In the genomic region with DNA sequence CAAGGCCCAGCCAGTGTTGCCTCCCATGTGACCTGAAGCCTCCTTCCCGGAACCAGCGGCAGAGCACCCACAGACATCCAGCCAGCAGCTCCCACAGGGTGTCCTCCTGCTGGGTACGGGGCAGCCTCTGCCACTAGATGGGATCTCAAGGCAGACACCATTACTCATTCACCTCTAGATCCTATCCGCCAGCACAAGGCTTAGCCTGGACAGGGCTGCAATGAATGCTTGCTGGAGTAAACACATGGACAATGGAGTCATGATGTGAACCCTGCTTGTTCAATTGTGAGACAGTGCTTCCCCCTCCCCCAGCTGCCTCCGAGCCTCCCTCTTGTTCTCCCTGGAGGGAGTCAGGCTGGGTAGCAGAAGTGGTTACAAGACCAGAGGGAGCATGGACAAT, we compare ENCODE assay signal across 17 cellular contexts.
"Had no signal": no experiment of that assay in that cellular context is flagged by ENCODE, and none has a peak within 500 bp of the region (broad histone marks: within the 10 kb centered on the region; RNA-seq: fewer than 3 reads in every experiment).

No MANE protein-coding gene starts in this region.

- ATAC-seq: activated naive CD8-positive, alpha-beta T cell treated with anti-CD3 and anti-CD28 coated beads, Interleukin-2, amount 50 U/mL, for 24 hours; foreskin keratinocyte; left lung; pancreas; stimulated activated naive B cell treated with anti-CD40 and anti-IgM and Interleukin-4, amounts not matched to agents 10 μg/mL and 1 μg/mL and 100 μg/mL, for 72 hours; T-cell had no signal

- H3K4me1 Mint-ChIP-seq: activated B cell treated with CpG ODN at 0.5 μM for 24 hours; activated naive CD4-positive, alpha-beta T cell treated with anti-CD3 and anti-CD28 coated beads, Interleukin-2, amount 10 ng/mL, durations not matched to agents 7 days and 5 days; activated naive CD8-positive, alpha-beta T cell treated with anti-CD3 and anti-CD28 coated beads, Interleukin-2, amount 50 U/mL, for 24 hours; central memory CD8-positive, alpha-beta T cell; stimulated activated naive B cell treated with anti-CD40 and anti-IgM and Interleukin-4, amounts not matched to agents 10 μg/mL and 1 μg/mL and 100 μg/mL, for 72 hours; T-cell had no signal

- H3K9me3 Mint-ChIP-seq: activated B cell treated with CpG ODN at 0.5 μM for 24 hours; activated naive CD4-positive, alpha-beta T cell treated with anti-CD3 and anti-CD28 coated beads, Interleukin-2, amount 10 ng/mL, durations not matched to agents 7 days and 5 days; activated naive CD8-positive, alpha-beta T cell treated with anti-CD3 and anti-CD28 coated beads, Interleukin-2, amount 50 U/mL, for 24 hours; central memory CD8-positive, alpha-beta T cell; endodermal cell; stimulated activated naive B cell treated with anti-CD40 and anti-IgM and Interleukin-4, amounts not matched to agents 10 μg/mL and 1 μg/mL and 100 μg/mL, for 72 hours; T-cell had no signal

- H3K27ac Mint-ChIP-seq: activated B cell treated with CpG ODN at 0.5 μM for 24 hours; activated naive CD4-positive, alpha-beta T cell treated with anti-CD3 and anti-CD28 coated beads, Interleukin-2, amount 10 ng/mL, durations not matched to agents 7 days and 5 days; activated naive CD8-positive, alpha-beta T cell treated with anti-CD3 and anti-CD28 coated beads, Interleukin-2, amount 50 U/mL, for 24 hours; endodermal cell; stimulated activated naive B cell treated with anti-CD40 and anti-IgM and Interleukin-4, amounts not matched to agents 10 μg/mL and 1 μg/mL and 100 μg/mL, for 72 hours; T-cell had no signal

- H3K27me3 Mint-ChIP-seq: activated B cell treated with CpG ODN at 0.5 μM for 24 hours; activated naive CD8-positive, alpha-beta T cell treated with anti-CD3 and anti-CD28 coated beads, Interleukin-2, amount 50 U/mL, for 24 hours; central memory CD8-positive, alpha-beta T cell; stimulated activated naive B cell treated with anti-CD40 and anti-IgM and Interleukin-4, amounts not matched to agents 10 μg/mL and 1 μg/mL and 100 μg/mL, for 72 hours; T-cell had no signal

- H3K4me3 Mint-ChIP-seq: activated B cell treated with CpG ODN at 0.5 μM for 24 hours; activated naive CD4-positive, alpha-beta T cell treated with anti-CD3 and anti-CD28 coated beads, Interleukin-2, amount 10 ng/mL, durations not matched to agents 7 days and 5 days; activated naive CD8-positive, alpha-beta T cell treated with anti-CD3 and anti-CD28 coated beads, Interleukin-2, amount 50 U/mL, for 24 hours; central memory CD8-positive, alpha-beta T cell; endodermal cell; stimulated activated naive B cell treated with anti-CD40 and anti-IgM and Interleukin-4, amounts not matched to agents 10 μg/mL and 1 μg/mL and 100 μg/mL, for 72 hours; T-cell had no signal

- H3K36me3 Mint-ChIP-seq: activated naive CD4-positive, alpha-beta T cell treated with anti-CD3 and anti-CD28 coated beads, Interleukin-2, amount 10 ng/mL, durations not matched to agents 7 days and 5 days had no signal

- DNase-seq: activated B cell treated with CpG ODN at 0.5 μM for 24 hours; activated CD4-positive, alpha-beta T cell treated with anti-CD3 and anti-CD28 coated beads for 4 hours; activated CD8-positive, alpha-beta memory T cell treated with anti-CD3 and anti-CD28 coated beads, Interleukin-2, amount 50 U/mL, for 4 hours; activated effector memory CD4-positive, alpha-beta T cell treated with Interleukin-2 at 50 U/mL for 16 hours; activated naive CD4-positive, alpha-beta T cell treated with anti-CD3 and anti-CD28 coated beads, Interleukin-2, amount 10 ng/mL, durations not matched to agents 7 days and 5 days; activated naive CD8-positive, alpha-beta T cell treated with anti-CD3 and anti-CD28 coated beads, Interleukin-2, amount 50 U/mL, for 24 hours; activated T-cell treated with anti-CD3 and anti-CD28 coated beads, Interleukin-2, amount 50 U/mL, for 48 hours; aorta; colonic mucosa; endodermal cell; foreskin keratinocyte; left lung; pancreas; stimulated activated naive B cell treated with anti-CD40 and anti-IgM and Interleukin-4, amounts not matched to agents 10 μg/mL and 1 μg/mL and 100 μg/mL, for 72 hours; T-cell; T-helper 9 cell had no signal
